ENCODE assay signal across 1 cellular context in the genomic region with DNA sequence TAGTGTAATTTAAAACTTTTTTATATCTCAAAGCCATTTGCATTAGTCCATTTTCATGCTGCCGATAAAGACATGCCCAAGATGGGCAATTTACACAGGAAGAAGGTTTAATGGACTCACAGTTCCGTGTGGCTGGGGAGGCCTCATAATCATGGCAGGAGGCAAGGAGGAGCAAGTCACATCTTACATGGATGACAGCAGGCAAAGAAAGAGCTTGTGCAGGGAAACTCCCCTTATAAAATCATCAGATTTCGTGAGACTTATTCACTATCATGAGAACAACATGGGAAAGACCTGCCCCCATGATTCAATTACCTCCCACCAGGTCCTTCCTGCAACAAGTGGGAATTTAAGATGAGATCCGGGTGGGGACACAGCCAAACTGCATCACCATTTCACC. TPM values are rescaled to one million over a fixed set of nuclear protein-coding genes. Genes with fewer than 3 reads are reported as not detected.
"Had no signal": no experiment of that assay in that cellular context is flagged by ENCODE, and none has a peak within 500 bp of the region (broad histone marks: within the 10 kb centered on the region; RNA-seq: fewer than 3 reads in every experiment).

No MANE protein-coding gene starts in this region.

RNA-seq across cellular contexts. Expression of a gene that starts 2.8 kb away (rescaled TPM):
- polyA plus RNA-seq: IgD-negative memory B cell had no signal
